ENCODE assay signal across 8 cellular contexts in genomic region chr5:56148453-56148971, GRCh38.
DNase-seq lines count a peak whose midpoint lies in the region; ATAC-seq and TF ChIP-seq lines count a peak whose summit lies in the region.

No MANE protein-coding gene starts in this region.

- H3K4me2 ChIP-seq in PC-3 (ENCODE audit: low read length): no peak overlapping the region

- no peaks in the 10 kb centered on the region for H3K36me3 ChIP-seq in PC-3 (ENCODE audit: low read depth, low read length)

- H3K4me1 ChIP-seq in PC-3 (ENCODE audit: insufficient read depth, low read length): no peaks in the 10 kb centered on the region

- peaks cover 0 to 2% (median 0%) of the 10 kb centered on the region in 7 donors for H3K9me3 Mint-ChIP-seq in CD14-positive monocyte
- no peaks in the 10 kb centered on the region for H3K9me3 Mint-ChIP-seq in activated CD4-positive, alpha-beta T cell treated with anti-CD3 and anti-CD28 coated beads, Interleukin-2, amount 10 ng/mL, durations not matched to agents 24 days and 14 days

- H4K20me1 ChIP-seq in PC-3 (ENCODE audit: low read length): no peaks in the 10 kb centered on the region

- H3K27me3 Mint-ChIP-seq in CD14-positive monocyte (ENCODE audit: low read depth in 3 of 3): peaks cover 0 to 1% (median 0%) of the 10 kb centered on the region in 3 donors
- no peaks in the 10 kb centered on the region for H3K27me3 Mint-ChIP-seq in activated CD4-positive, alpha-beta T cell treated with anti-CD3 and anti-CD28 coated beads, Interleukin-2, amount 10 ng/mL, durations not matched to agents 24 days and 14 days

- H3K36me3 Mint-ChIP-seq in CD14-positive monocyte: no peaks in the 10 kb centered on the region
- peaks cover 6% of the 10 kb centered on the region for H3K36me3 Mint-ChIP-seq in activated CD4-positive, alpha-beta T cell treated with anti-CD3 and anti-CD28 coated beads, Interleukin-2, amount 10 ng/mL, durations not matched to agents 24 days and 14 days (ENCODE audit: low read depth)

- TF ChIP-seq CTCF in CD14-positive monocyte (IDR thresholded peaks at IDR 0.05) (no peak), PC-3 (conservative IDR thresholded peaks at IDR 0.05; ENCODE audit: low read depth, low read length) (no peak)

- no peaks in the 10 kb centered on the region for H3K79me2 ChIP-seq in PC-3 (ENCODE audit: low read length)

- H3K4me3 Mint-ChIP-seq in CD14-positive monocyte: no peak overlapping the region
- H3K4me3 Mint-ChIP-seq in activated CD4-positive, alpha-beta T cell treated with anti-CD3 and anti-CD28 coated beads, Interleukin-2, amount 10 ng/mL, durations not matched to agents 24 days and 14 days: peak overlapping the region; percentile 21

- DNase-seq in CD14-positive monocyte (ENCODE audit: low spot score): no peak
- peak; percentile 88 for DNase-seq in activated CD4-positive, alpha-beta T cell treated with anti-CD3 and anti-CD28 coated beads, Interleukin-2, amount 10 ng/mL, durations not matched to agents 24 days and 14 days
- peak; percentile 49 for DNase-seq in stimulated activated CD4-positive, alpha-beta T cell treated with anti-CD3 and anti-CD28 coated beads, Interleukin-1b, Interleukin-23, amount 100 ng/mL, for 48 hours
- DNase-seq in medulla oblongata (ENCODE audit: extremely low spot score): no peak
- DNase-seq in PC-3: no peak
- DNase-seq in sciatic nerve (ENCODE audit: low spot score): no peak

- H3K27me3 ChIP-seq in PC-3 (ENCODE audit: low read length): no peaks in the 10 kb centered on the region

- no TSS peak for BruUV-seq in PC-3 (replicated peaks; lab: Mats Ljungman, UMichigan)

- intact Hi-C loops in CD14-positive monocyte (cut with micrococcal nuclease): loop anchor here (5.0 to 10.0 kb wide), 2 partner anchors 34 to 74 kb away; no protein-coding TSS in a partner anchor
- intact Hi-C loops in activated CD4-positive, alpha-beta T cell treated with anti-CD3 and anti-CD28 coated beads, Interleukin-2, amount 10 ng/mL, durations not matched to agents 24 days and 14 days (cut with micrococcal nuclease): loop anchor here (1.0 to 5.0 kb wide), 5 partner anchors 8 to 153 kb away; no protein-coding TSS in a partner anchor
- intact Hi-C loops in PC-3 (cut with micrococcal nuclease): no loop called here
- intact Hi-C loops in sciatic nerve (cut with DNase I): no loop called here

- peak overlapping the region; percentile 61 to 88 (median 83) for H3K27ac Mint-ChIP-seq in CD14-positive monocyte
- H3K27ac Mint-ChIP-seq in activated CD4-positive, alpha-beta T cell treated with anti-CD3 and anti-CD28 coated beads, Interleukin-2, amount 10 ng/mL, durations not matched to agents 24 days and 14 days: peak overlapping the region; percentile 83

- no peaks in the 10 kb centered on the region for H3K9me3 ChIP-seq in PC-3 (ENCODE audit: low read length)

- no peaks in the 10 kb centered on the region for H3F3A ChIP-seq in PC-3 (ENCODE audit: low read length, unreplicated experiment)

- peak; percentile 86 for ATAC-seq in GM19452 (IDR thresholded peaks at IDR 0.05; ENCODE audit: unreplicated experiment)
- peak; percentile 95 for ATAC-seq in HG03432 (IDR thresholded peaks at IDR 0.05; ENCODE audit: unreplicated experiment)
- no peak for ATAC-seq in PC-3
- ATAC-seq in sciatic nerve: no peak

- CTCF ChIA-PET in PC-3 (lab: Charles Lee): no interaction called here

- H3K9me2 ChIP-seq in PC-3 (replicated peaks; ENCODE audit: low read length): no peaks in the 10 kb centered on the region

- H2AFZ ChIP-seq in PC-3 (ENCODE audit: low read length): no peak overlapping the region

- H3K9ac ChIP-seq in PC-3 (ENCODE audit: low read length): no peak overlapping the region

- no peak overlapping the region for H3K4me3 ChIP-seq in PC-3 (ENCODE audit: low read length)

- peaks cover 65% of the 10 kb centered on the region for H3K4me1 Mint-ChIP-seq in CD14-positive monocyte
- peaks cover 38% of the 10 kb centered on the region for H3K4me1 Mint-ChIP-seq in activated CD4-positive, alpha-beta T cell treated with anti-CD3 and anti-CD28 coated beads, Interleukin-2, amount 10 ng/mL, durations not matched to agents 24 days and 14 days

- POLR2A ChIA-PET in PC-3 (lab: Charles Lee; ENCODE audit: unreplicated experiment): no interaction called here

- no peak overlapping the region for H3K27ac ChIP-seq in PC-3 (ENCODE audit: low read length)

Comparison
In these comparisons a context has a peak if more than half of its experiments do, and no peak if none do; other contexts are left out.
1. DNase-seq: peak in activated CD4-positive, alpha-beta T cell treated with anti-CD3 and anti-CD28 coated beads, Interleukin-2, amount 10 ng/mL, durations not matched to agents 24 days and 14 days (single experiment) and stimulated activated CD4-positive, alpha-beta T cell treated with anti-CD3 and anti-CD28 coated beads, Interleukin-1b, Interleukin-23, amount 100 ng/mL, for 48 hours (single experiment); none in CD14-positive monocyte (single experiment), medulla oblongata (single experiment), PC-3 (single experiment) and sciatic nerve (single experiment).
2. ATAC-seq: peak in GM19452 (single experiment) and HG03432 (single experiment); none in PC-3 (single experiment) and sciatic nerve (single experiment).
3. intact Hi-C loops: an anchor here in CD14-positive monocyte (5.0 to 10.0 kb wide) and activated CD4-positive, alpha-beta T cell treated with anti-CD3 and anti-CD28 coated beads, Interleukin-2, amount 10 ng/mL, durations not matched to agents 24 days and 14 days (1.0 to 5.0 kb wide); none called in PC-3 and sciatic nerve.